ENCODE assay signal across 32 cellular contexts in the genomic region with DNA sequence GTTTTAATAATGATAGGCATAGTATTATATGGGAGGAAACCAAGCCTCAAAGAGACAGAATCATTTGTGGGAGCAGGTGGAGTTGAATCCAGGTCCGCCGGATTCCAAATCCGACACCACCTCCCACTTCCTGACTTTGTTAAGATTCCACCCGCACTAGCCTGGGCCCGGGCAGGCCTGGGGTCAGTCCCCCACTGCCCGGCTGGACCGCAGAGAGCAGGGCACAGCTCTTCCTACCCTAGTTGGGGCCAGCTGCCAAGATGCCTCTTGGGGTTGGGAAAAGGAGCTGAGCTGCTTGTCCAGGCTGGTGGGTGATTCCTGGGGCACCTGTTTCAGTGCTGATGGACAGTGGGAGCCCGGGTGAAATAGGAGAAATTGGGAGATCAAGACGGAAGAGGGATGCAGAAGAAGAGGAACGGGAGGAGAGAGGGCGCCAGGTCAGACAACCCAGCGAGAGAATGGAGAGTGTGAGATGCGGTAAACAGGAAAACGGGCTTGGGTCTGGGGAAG. TPM values are rescaled to one million over a fixed set of nuclear protein-coding genes. Genes with fewer than 3 reads are reported as not detected.
"Had no signal": no experiment of that assay in that cellular context is flagged by ENCODE, and none has a peak within 500 bp of the region (broad histone marks: within the 10 kb centered on the region; RNA-seq: fewer than 3 reads in every experiment).

No MANE protein-coding gene starts in this region.

- H3K27me3 Mint-ChIP-seq: activated B cell treated with CpG ODN at 0.5 μM for 24 hours; activated CD4-positive, alpha-beta T cell treated with anti-CD3 and anti-CD28 coated beads for 36 hours; activated naive CD8-positive, alpha-beta T cell treated with anti-CD3 and anti-CD28 coated beads for 36 hours; naive B cell; stimulated activated naive CD8-positive, alpha-beta T cell treated with anti-CD3 and anti-CD28 coated beads, Interleukin-15, Interleukin-2, amounts not matched to agents 100 ng/mL and 50 ng/mL, for 24 hours had no signal

- H3K9me3 Mint-ChIP-seq: activated B cell treated with CpG ODN at 0.5 μM for 24 hours; activated naive CD4-positive, alpha-beta T cell treated with anti-CD3 and anti-CD28 coated beads for 36 hours; activated naive CD8-positive, alpha-beta T cell treated with anti-CD3 and anti-CD28 coated beads for 36 hours; mesothelial cell of epicardium; naive B cell; neural progenitor cell; stimulated activated effector memory CD8-positive, alpha-beta T cell treated with anti-CD3 and anti-CD28 coated beads, Interleukin-12 subunit alpha, Interleukin-12 subunit beta, amount 100 ng/mL, for 72 hours; stimulated activated naive CD8-positive, alpha-beta T cell treated with anti-CD3 and anti-CD28 coated beads, Interleukin-15, Interleukin-2, amounts not matched to agents 100 ng/mL and 50 ng/mL, for 24 hours had no signal

- H3K4me3 ChIP-seq: adrenal gland, body of pancreas, cardiac muscle cell, esophagus muscularis mucosa, heart right ventricle, left ventricle myocardium inferior, neural progenitor cell, right lobe of liver, skin epidermis, upper lobe of left lung, vagina had no signal

- H3K36me3 Mint-ChIP-seq: activated naive CD8-positive, alpha-beta T cell treated with anti-CD3 and anti-CD28 coated beads for 36 hours; mesothelial cell of epicardium; neural progenitor cell had no signal

- ATAC-seq: activated CD4-positive, alpha-beta T cell treated with anti-CD3 and anti-CD28 coated beads for 36 hours; body of pancreas; foreskin keratinocyte; heart right ventricle; right lobe of liver; stimulated activated effector memory CD8-positive, alpha-beta T cell treated with anti-CD3 and anti-CD28 coated beads, Interleukin-12 subunit alpha, Interleukin-12 subunit beta, amount 100 ng/mL, for 72 hours had no signal

- DNase-seq: activated B cell treated with CpG ODN at 0.5 μM for 24 hours; activated CD4-positive, alpha-beta T cell treated with anti-CD3 and anti-CD28 coated beads for 36 hours; activated CD4-positive, alpha-beta T cell treated with anti-CD3 and anti-CD28 coated beads, Interleukin-2, amount 50 U/mL, for 48 hours; activated CD8-positive, alpha-beta memory T cell treated with anti-CD3 and anti-CD28 coated beads for 24 hours; activated effector memory CD4-positive, alpha-beta T cell treated with anti-CD3 and anti-CD28 coated beads, Interleukin-2, amount 50 U/mL, for 16 hours; activated naive CD4-positive, alpha-beta T cell treated with anti-CD3 and anti-CD28 coated beads for 36 hours; activated naive CD8-positive, alpha-beta T cell treated with anti-CD3 and anti-CD28 coated beads for 36 hours; adrenal gland; body of pancreas; cortex of kidney; foreskin keratinocyte; heart right ventricle; left ventricle myocardium inferior; mammary epithelial cell; naive B cell; stimulated activated CD4-positive, alpha-beta T cell treated with anti-CD3 and anti-CD28 coated beads, Interleukin-4, amount 100 ng/mL, for 24 hours; upper lobe of left lung had no signal

- H3K36me3 ChIP-seq: adrenal gland, cardiac muscle cell, left ventricle myocardium inferior, neural progenitor cell, right lobe of liver, vagina had no signal

- H3K4me3 Mint-ChIP-seq: activated B cell treated with CpG ODN at 0.5 μM for 24 hours; activated CD4-positive, alpha-beta T cell treated with anti-CD3 and anti-CD28 coated beads for 36 hours; activated naive CD4-positive, alpha-beta T cell treated with anti-CD3 and anti-CD28 coated beads for 36 hours; activated naive CD8-positive, alpha-beta T cell treated with anti-CD3 and anti-CD28 coated beads for 36 hours; mesothelial cell of epicardium; neural progenitor cell; stimulated activated effector memory CD8-positive, alpha-beta T cell treated with anti-CD3 and anti-CD28 coated beads, Interleukin-12 subunit alpha, Interleukin-12 subunit beta, amount 100 ng/mL, for 72 hours; stimulated activated naive CD8-positive, alpha-beta T cell treated with anti-CD3 and anti-CD28 coated beads, Interleukin-15, Interleukin-2, amounts not matched to agents 100 ng/mL and 50 ng/mL, for 24 hours had no signal

- H3K4me1 ChIP-seq: neural progenitor cell had no signal

- H3K27me3 ChIP-seq: adrenal gland, body of pancreas, cardiac muscle cell, esophagus muscularis mucosa, foreskin keratinocyte, heart right ventricle, neural progenitor cell, right lobe of liver, upper lobe of left lung, vagina had no signal

- H3K9me3 ChIP-seq: adrenal gland, body of pancreas, esophagus muscularis mucosa, heart right ventricle, left ventricle myocardium inferior, right lobe of liver, upper lobe of left lung, vagina had no signal

- H3K27ac ChIP-seq: adrenal gland, body of pancreas, cardiac muscle cell, esophagus muscularis mucosa, foreskin keratinocyte, heart right ventricle, left ventricle myocardium inferior, neural progenitor cell, right lobe of liver, skin epidermis, upper lobe of left lung, vagina had no signal

- H3K27ac Mint-ChIP-seq: activated B cell treated with CpG ODN at 0.5 μM for 24 hours; activated CD4-positive, alpha-beta T cell treated with anti-CD3 and anti-CD28 coated beads for 36 hours; activated naive CD4-positive, alpha-beta T cell treated with anti-CD3 and anti-CD28 coated beads for 36 hours; activated naive CD8-positive, alpha-beta T cell treated with anti-CD3 and anti-CD28 coated beads for 36 hours; mesothelial cell of epicardium; neural progenitor cell; stimulated activated effector memory CD8-positive, alpha-beta T cell treated with anti-CD3 and anti-CD28 coated beads, Interleukin-12 subunit alpha, Interleukin-12 subunit beta, amount 100 ng/mL, for 72 hours; stimulated activated naive CD8-positive, alpha-beta T cell treated with anti-CD3 and anti-CD28 coated beads, Interleukin-15, Interleukin-2, amounts not matched to agents 100 ng/mL and 50 ng/mL, for 24 hours had no signal

RNA-seq across cellular contexts. Expression of a gene that starts 53.9 kb away (rescaled TPM):
- total RNA-seq: activated B cell treated with CpG ODN at 0.5 μM for 24 hours; activated CD4-positive, alpha-beta T cell treated with anti-CD3 and anti-CD28 coated beads for 36 hours; activated naive CD4-positive, alpha-beta T cell treated with anti-CD3 and anti-CD28 coated beads for 36 hours; activated naive CD8-positive, alpha-beta T cell treated with anti-CD3 and anti-CD28 coated beads for 36 hours; adrenal gland; aorta; body of pancreas; cardiac muscle cell; cerebellum; esophagus muscularis mucosa; foreskin keratinocyte; heart right ventricle; left ventricle myocardium inferior; mammary epithelial cell; mesothelial cell of epicardium; omental fat pad; renal cortical epithelial cell; right lobe of liver; subcutaneous adipose tissue; T-helper 1 cell treated with Interleukin-12 subunit alpha and Interleukin-12 subunit beta and Interleukin-4 antibody, amounts not matched to agents 30 ng/mL and 1 ng/mL, for 36 hours; upper lobe of left lung; vagina had no signal
